In genomic region chr22:43625242-43625641, GRCh38 we compare ENCODE assay signal across 17 cellular contexts.
"Had no signal": no experiment of that assay in that cellular context is flagged by ENCODE, and none has a peak within 500 bp of the region (broad histone marks: within the 10 kb centered on the region; RNA-seq: fewer than 3 reads in every experiment).

No MANE protein-coding gene starts in this region.

- H3K36me3 Mint-ChIP-seq: activated naive CD8-positive, alpha-beta T cell treated with anti-CD3 and anti-CD28 coated beads, Interleukin-2, amount 10 ng/mL, durations not matched to agents 7 days and 5 days; immature natural killer cell; memory B cell had no signal

- ATAC-seq: activated CD8-positive, alpha-beta T cell treated with anti-CD3 and anti-CD28 coated beads for 36 hours; activated T-helper 17 cell treated with anti-CD3 and anti-CD28 coated beads, Interleukin-2, amount 50 U/mL, for 72 hours; effector memory CD8-positive, alpha-beta T cell; left ventricle myocardium superior had no signal

- H3K36me3 ChIP-seq: esophagus squamous epithelium, thyroid gland had no signal

- H3K4me3 ChIP-seq: esophagus squamous epithelium, thyroid gland had no signal

- H3K4me1 ChIP-seq: esophagus squamous epithelium, thyroid gland had no signal

- H3K27me3 Mint-ChIP-seq: activated CD8-positive, alpha-beta T cell treated with anti-CD3 and anti-CD28 coated beads for 36 hours; progenitor cell of endocrine pancreas had no signal

- H3K9me3 Mint-ChIP-seq: activated CD4-positive, alpha-beta T cell treated with anti-CD3 and anti-CD28 coated beads, Interleukin-2, amount 10 ng/mL, durations not matched to agents 24 days and 14 days; activated CD8-positive, alpha-beta T cell treated with anti-CD3 and anti-CD28 coated beads for 36 hours; activated naive CD8-positive, alpha-beta T cell treated with anti-CD3 and anti-CD28 coated beads, Interleukin-2, amount 10 ng/mL, durations not matched to agents 7 days and 5 days; activated T-helper 17 cell treated with anti-CD3 and anti-CD28 coated beads, Interleukin-2, amount 50 U/mL, for 72 hours; effector memory CD8-positive, alpha-beta T cell; immature natural killer cell had no signal

- H3K27me3 ChIP-seq: esophagus squamous epithelium, thyroid gland had no signal

- H3K9me3 ChIP-seq: thyroid gland had no signal

- H3K27ac Mint-ChIP-seq: activated CD4-positive, alpha-beta T cell treated with anti-CD3 and anti-CD28 coated beads, Interleukin-2, amount 10 ng/mL, durations not matched to agents 24 days and 14 days; activated CD8-positive, alpha-beta T cell treated with anti-CD3 and anti-CD28 coated beads for 36 hours; activated naive CD8-positive, alpha-beta T cell treated with anti-CD3 and anti-CD28 coated beads, Interleukin-2, amount 10 ng/mL, durations not matched to agents 7 days and 5 days; activated T-helper 17 cell treated with anti-CD3 and anti-CD28 coated beads, Interleukin-2, amount 50 U/mL, for 72 hours; effector memory CD8-positive, alpha-beta T cell; immature natural killer cell; memory B cell; progenitor cell of endocrine pancreas had no signal

- H3K27ac ChIP-seq: esophagus squamous epithelium, thyroid gland had no signal

- H3K4me3 Mint-ChIP-seq: activated CD4-positive, alpha-beta T cell treated with anti-CD3 and anti-CD28 coated beads, Interleukin-2, amount 10 ng/mL, durations not matched to agents 24 days and 14 days; activated CD8-positive, alpha-beta T cell treated with anti-CD3 and anti-CD28 coated beads for 36 hours; activated naive CD8-positive, alpha-beta T cell treated with anti-CD3 and anti-CD28 coated beads, Interleukin-2, amount 10 ng/mL, durations not matched to agents 7 days and 5 days; activated T-helper 17 cell treated with anti-CD3 and anti-CD28 coated beads, Interleukin-2, amount 50 U/mL, for 72 hours; effector memory CD8-positive, alpha-beta T cell; immature natural killer cell; memory B cell had no signal

- H3K4me1 Mint-ChIP-seq: activated CD4-positive, alpha-beta T cell treated with anti-CD3 and anti-CD28 coated beads, Interleukin-2, amount 10 ng/mL, durations not matched to agents 24 days and 14 days; activated naive CD8-positive, alpha-beta T cell treated with anti-CD3 and anti-CD28 coated beads, Interleukin-2, amount 10 ng/mL, durations not matched to agents 7 days and 5 days; activated T-helper 17 cell treated with anti-CD3 and anti-CD28 coated beads, Interleukin-2, amount 50 U/mL, for 72 hours; immature natural killer cell; memory B cell had no signal

- DNase-seq: activated CD4-positive, alpha-beta T cell treated with anti-CD3 and anti-CD28 coated beads, Interleukin-2, amount 10 ng/mL, durations not matched to agents 24 days and 14 days; activated CD8-positive, alpha-beta T cell treated with anti-CD3 and anti-CD28 coated beads for 36 hours; activated naive CD4-positive, alpha-beta T cell; activated naive CD8-positive, alpha-beta T cell treated with anti-CD3 and anti-CD28 coated beads, Interleukin-2, amount 10 ng/mL, durations not matched to agents 7 days and 5 days; activated T-cell treated with anti-CD3 and anti-CD28 coated beads, Interleukin-2, amount 50 U/mL, for 1 hour; effector memory CD8-positive, alpha-beta T cell; esophagus squamous epithelium; immature natural killer cell; kidney glomerular epithelial cell; left ventricle myocardium superior; stimulated activated CD4-positive, alpha-beta T cell treated with anti-CD3 and anti-CD28 coated beads, Interleukin-1b, Interleukin-23, amount 100 ng/mL, for 48 hours; stimulated activated naive CD4-positive, alpha-beta T cell treated with Interleukin-2 at 50 U/mL for 16 hours; T1000; thyroid gland had no signal
